In genomic region chr2:151363709-151364108, GRCh38 we compare ENCODE assay signal across 9 cellular contexts. TPM values are rescaled to one million over a fixed set of nuclear protein-coding genes. Genes with fewer than 3 reads are reported as not detected.
DNase-seq lines count a peak whose midpoint lies in the region; ATAC-seq and TF ChIP-seq lines count a peak whose summit lies in the region.
"Had no signal": no experiment of that assay in that cellular context is flagged by ENCODE, and none has a peak within 500 bp of the region (broad histone marks: within the 10 kb centered on the region; RNA-seq: fewer than 3 reads in every experiment).

No MANE protein-coding gene starts in this region.

- H3K27ac Mint-ChIP-seq in nephron progenitor cell = no peak overlapping the region
- H3K27ac Mint-ChIP-seq: T-helper 1 cell treated with Interleukin-12 subunit alpha and Interleukin-12 subunit beta and Interleukin-4 antibody, amounts not matched to agents 30 μg/mL and 1 μg/mL, for 36 hours had no signal

- DNase-seq in GM13976 (ENCODE audit: low spot score) (peak; percentile 58), amygdala (lab: John Stamatoyannopoulos, UW) (peak in 40 of 56 donors; percentile 1 to 72 (median 22)), mucosa of descending colon (peak in 1 of 3 donors; percentile 2), NCI-H69 (lab: John Stamatoyannopoulos, UW) (no peak), nephron progenitor cell (no peak), G401 (ENCODE audit: low spot score) (no peak), NCI-H2081 treated with DMSO at 0.1 percent for 48 hours (lab: John Stamatoyannopoulos, UW) (no peak)

- no peak overlapping the region for H3K4me3 ChIP-seq in mucosa of descending colon

- in situ Hi-C loops in GM13976 (cut with MboI; ENCODE audit: low sequenced_read_pairs, unreplicated experiment) = no loop called here
- in situ Hi-C loops in G401 (cut with HindIII; ENCODE audit: low sequenced_read_pairs) = no loop called here

- H3K9me3 Mint-ChIP-seq in nephron progenitor cell = peaks cover 11% of the 10 kb centered on the region
- H3K9me3 Mint-ChIP-seq: T-helper 1 cell treated with Interleukin-12 subunit alpha and Interleukin-12 subunit beta and Interleukin-4 antibody, amounts not matched to agents 30 μg/mL and 1 μg/mL, for 36 hours had no signal

- no peaks in the 10 kb centered on the region for H3K9me3 ChIP-seq in mucosa of descending colon

- intact Hi-C loops in mucosa of descending colon (cut with DNase I, micrococcal nuclease) = no loop called here

- no peaks in the 10 kb centered on the region for H3K4me1 ChIP-seq in mucosa of descending colon (ENCODE audit: low read depth)

- TF ChIP-seq CTCF in GM13976 (IDR thresholded peaks at IDR 0.05; ENCODE audit: borderline replicate concordance, control extremely low read depth, extremely low read depth, insufficient read depth, missing control alignments) = no peak
- TF ChIP-seq CTCF in mucosa of descending colon (IDR thresholded peaks at IDR 0.05) = no peak
- no peak for TF ChIP-seq CTCF in nephron progenitor cell (IDR thresholded peaks at IDR 0.05)

- no peak overlapping the region for H3K4me3 Mint-ChIP-seq in nephron progenitor cell
- H3K4me3 Mint-ChIP-seq: T-helper 1 cell treated with Interleukin-12 subunit alpha and Interleukin-12 subunit beta and Interleukin-4 antibody, amounts not matched to agents 30 μg/mL and 1 μg/mL, for 36 hours had no signal

- no peaks in the 10 kb centered on the region for H3K36me3 ChIP-seq in mucosa of descending colon (ENCODE audit: low read depth)

- H3K36me3 Mint-ChIP-seq in nephron progenitor cell (ENCODE audit: low read depth) = no peaks in the 10 kb centered on the region

- H3K27me3 Mint-ChIP-seq in nephron progenitor cell (ENCODE audit: low read depth, poor library complexity) = peaks cover 4% of the 10 kb centered on the region

- ATAC-seq in HG02938 (IDR thresholded peaks at IDR 0.05; ENCODE audit: unreplicated experiment) (peak; percentile 59), mucosa of descending colon (peak; percentile 62)

- no peaks in the 10 kb centered on the region for H3K4me1 Mint-ChIP-seq in nephron progenitor cell

RNA-seq across cellular contexts. Expression of gene TNFAIP6, which starts 6.3 kb away (rescaled TPM):
- total RNA-seq in mucosa of descending colon = 1 to 10 TPM in 2 of 3 donors, not detected in 1; 1.1 to 2.3 TPM
- total RNA-seq in G401 (2014; rRNA removed; shearing (Covaris generic)) = not detected in 2 replicates

RNA-seq across cellular contexts. Expression of gene RIF1, which starts 46.0 kb away (rescaled TPM):
- total RNA-seq in mucosa of descending colon = 10 to 100 TPM; 25.7 to 42.5 (median 32.9) TPM
- total RNA-seq in G401 (2014; rRNA removed; shearing (Covaris generic)) = 20.9 and 26.8 TPM in 2 replicates

Comparison
In these comparisons a context has a peak if more than half of its experiments do, and no peak if none do; other contexts are left out.
1. DNase-seq: peak in GM13976 (single experiment) and amygdala (40 of 56); none in NCI-H69 (single experiment), nephron progenitor cell (single experiment), G401 (single experiment) and NCI-H2081 treated with DMSO at 0.1 percent for 48 hours (single experiment).